In the genomic region with DNA sequence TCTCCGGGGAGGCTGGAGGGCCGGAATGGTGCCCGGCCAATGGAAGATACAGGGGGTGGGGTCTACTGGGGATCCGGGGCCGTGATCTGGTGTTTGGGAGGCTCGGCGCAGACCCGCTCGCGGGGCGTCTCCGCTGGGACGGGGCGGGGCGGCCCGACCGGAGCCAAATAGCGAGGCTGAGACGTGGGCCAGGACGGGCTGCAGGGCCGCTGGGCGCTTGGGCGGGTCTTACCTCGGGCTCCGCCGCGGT, we compare ENCODE assay signal across 8 cellular contexts. TPM values are rescaled to one million over a fixed set of nuclear protein-coding genes. Genes with fewer than 3 reads are reported as not detected.
DNase-seq lines count a peak whose midpoint lies in the region; ATAC-seq, FAIRE-seq and TF ChIP-seq lines count a peak whose summit lies in the region.

No MANE protein-coding gene starts in this region.

- H3K4me1 Mint-ChIP-seq in endothelial cell (ENCODE audit: unreplicated experiment): peaks cover 24% of the 10 kb centered on the region

- no peaks in the 10 kb centered on the region for H3K36me3 ChIP-seq in muscle layer of colon (ENCODE audit: insufficient read depth, low read length)

- H3K27me3 ChIP-seq in muscle layer of colon (ENCODE audit: control insufficient read depth in 1 of 2, insufficient read depth in 2 of 2, low read length in 2 of 2): no peaks in the 10 kb centered on the region

- H3K27ac Mint-ChIP-seq in endothelial cell (ENCODE audit: unreplicated experiment): peak overlapping the region; percentile 84

- no peak for FAIRE-seq in GM18507 (lab: Jason Lieb, UNC)

- peaks cover 31% of the 10 kb centered on the region for H3K4me1 ChIP-seq in muscle layer of colon (ENCODE audit: insufficient read depth, low read length)

- H3K9ac ChIP-seq in muscle layer of colon (ENCODE audit: low read length): peak overlapping the region; percentile 90

- peak; percentile 61 for ATAC-seq in HG02798 (IDR thresholded peaks at IDR 0.05; ENCODE audit: poor library complexity, unreplicated experiment)
- peak; percentile 71 for ATAC-seq in stimulated activated naive CD8-positive, alpha-beta T cell treated with anti-CD3 and anti-CD28 coated beads, Interleukin-15, Interleukin-2, amounts not matched to agents 100 U/mL and 50 U/mL, for 24 hours

- no peak for TF ChIP-seq CTCF in endothelial cell (IDR thresholded peaks at IDR 0.05; ENCODE audit: unreplicated experiment)

- H3K9me3 ChIP-seq in muscle layer of colon (ENCODE audit: low read length): no peaks in the 10 kb centered on the region

- no peaks in the 10 kb centered on the region for H3K36me3 Mint-ChIP-seq in endothelial cell (ENCODE audit: low read depth, unreplicated experiment)

- no peaks in the 10 kb centered on the region for H3K9me3 Mint-ChIP-seq in endothelial cell (ENCODE audit: unreplicated experiment)

- peaks cover 3% of the 10 kb centered on the region for H3K27me3 Mint-ChIP-seq in endothelial cell (ENCODE audit: unreplicated experiment)

- DNase-seq in GM18507 (ENCODE audit: extremely low spot score, insufficient read length, low read depth): peak; percentile 26
- peak; percentile 81 for DNase-seq in NCI-H226
- peak; percentile 18 for DNase-seq in activated CD8-positive, alpha-beta memory T cell treated with anti-CD3 and anti-CD28 coated beads, Interleukin-2, amount 50 U/mL, for 1 hour (ENCODE audit: extremely low read depth)
- DNase-seq in endothelial cell (ENCODE audit: low spot score): peak; percentile 78
- DNase-seq in stimulated activated naive CD8-positive, alpha-beta T cell treated with anti-CD3 and anti-CD28 coated beads, Interleukin-15, Interleukin-2, amounts not matched to agents 100 U/mL and 50 U/mL, for 24 hours: peak; percentile 79
- no peak for DNase-seq in NCI-H2196 (lab: John Stamatoyannopoulos, UW; ENCODE audit: unreplicated experiment)

- H3K27ac ChIP-seq in muscle layer of colon (ENCODE audit: low read depth, low read length): peak overlapping the region; percentile 97

- H3K4me3 Mint-ChIP-seq in endothelial cell (ENCODE audit: unreplicated experiment): peak overlapping the region; percentile 99

- H3K4me3 ChIP-seq in muscle layer of colon (ENCODE audit: low read depth in 1 of 2, low read length in 2 of 2): peak overlapping the region; percentile 92 to 93

RNA-seq across cellular contexts. Expression of a gene that starts 0.6 kb away (rescaled TPM):
- 39.2 TPM for total RNA-seq in endothelial cell (ENCODE audit: unreplicated experiment)

RNA-seq across cellular contexts. Expression of a gene that starts 0.8 kb away (rescaled TPM):
- 4.1 TPM for total RNA-seq in endothelial cell (ENCODE audit: unreplicated experiment)
